In the genomic region with DNA sequence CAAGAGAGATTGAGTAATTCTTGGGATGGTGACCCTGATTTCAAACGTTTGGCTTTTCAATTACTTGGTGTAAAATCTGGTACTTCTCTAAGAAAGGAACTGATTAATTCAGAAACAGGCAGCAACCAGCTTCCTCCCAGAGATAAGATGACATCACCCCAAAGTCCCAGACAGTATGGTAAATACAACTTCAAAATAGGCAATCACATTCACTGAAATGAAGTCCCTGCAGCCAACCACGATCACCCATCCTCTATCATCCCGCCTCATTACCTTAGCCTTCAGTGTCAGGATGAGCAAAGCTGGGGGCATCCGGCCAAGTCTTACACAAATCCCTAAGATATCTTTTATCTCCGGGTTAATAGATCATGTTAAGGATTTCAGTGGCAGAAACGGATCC, we compare ENCODE assay signal across 11 cellular contexts. TPM values are rescaled to one million over a fixed set of nuclear protein-coding genes. Genes with fewer than 3 reads are reported as not detected.
DNase-seq lines count a peak whose midpoint lies in the region; ATAC-seq and TF ChIP-seq lines count a peak whose summit lies in the region.
"Had no signal": no experiment of that assay in that cellular context is flagged by ENCODE, and none has a peak within 500 bp of the region (broad histone marks: within the 10 kb centered on the region; RNA-seq: fewer than 3 reads in every experiment).

No MANE protein-coding gene starts in this region.

- H3K4me1 ChIP-seq in heart left ventricle (peaks cover 0 to 11% (median 0%) of the 10 kb centered on the region in 12 donors), upper lobe of right lung (no peaks in the 10 kb centered on the region)

- H3K9me3 ChIP-seq in heart left ventricle (peaks cover 0 to 13% (median 3%) of the 10 kb centered on the region in 12 donors), upper lobe of right lung (no peaks in the 10 kb centered on the region)

- TF ChIP-seq CTCF in heart left ventricle (IDR thresholded peaks at IDR 0.05) = no peak
- TF ChIP-seq CTCF in fibroblast of the aortic adventitia (IDR thresholded peaks at IDR 0.05; ENCODE audit: insufficient read depth, low read length) = no peak
- TF ChIP-seq CTCF in upper lobe of right lung (IDR thresholded peaks at IDR 0.05) = no peak

- TF ChIP-seq POLR2A in heart left ventricle (IDR thresholded peaks at IDR 0.05) = no peak

- intact Hi-C loops in heart left ventricle (cut with DNase I) = no loop called here
- intact Hi-C loops in Right ventricle myocardium superior (cut with DNase I) = no loop called here
- intact Hi-C loops in upper lobe of right lung (cut with DNase I) = no loop called here

- H3K4me3 ChIP-seq in heart left ventricle (no peak overlapping the region), fibroblast of the aortic adventitia (ENCODE audit: low read depth, low read length) (no peak overlapping the region), upper lobe of right lung (no peak overlapping the region)

- WGBS in heart left ventricle, 4 donors = 37 to 49% (median 44%) methylated on average over 6 of the region's 6 CpGs

- H3K27ac ChIP-seq in heart left ventricle = no peak overlapping the region
- H3K27ac ChIP-seq in upper lobe of right lung = no peak overlapping the region

- H3K27me3 ChIP-seq in heart left ventricle (peaks cover 0 to 6% (median 0%) of the 10 kb centered on the region in 9 donors), upper lobe of right lung (no peaks in the 10 kb centered on the region)

- peak in 3 of 4 donors; percentile 33 to 63 (median 45) for ATAC-seq in heart left ventricle
- ATAC-seq in Right ventricle myocardium superior (ENCODE audit: poor library complexity) = no peak
- ATAC-seq in upper lobe of right lung = peak; percentile 46
- no peak for ATAC-seq in HG03139 (IDR thresholded peaks at IDR 0.05; ENCODE audit: unreplicated experiment)
- no peak for ATAC-seq in GM21825 (IDR thresholded peaks at IDR 0.05; ENCODE audit: unreplicated experiment)

- DNase-seq in heart left ventricle (peak in 1 of 5 donors; percentile 34), Right ventricle myocardium superior (no peak), OCI-M1 (lab: John Stamatoyannopoulos, UW) (peak; percentile 37), fibroblast of the aortic adventitia (ENCODE audit: low read depth) (peak; percentile 58), upper lobe of right lung (no peak), RKO (ENCODE audit: low spot score) (no peak)
- DNase-seq: activated CD8-positive, alpha-beta memory T cell treated with anti-CD3 and anti-CD28 coated beads, Interleukin-2, amount 50 U/mL, for 48 hours; CD8-positive, alpha-beta memory T cell; NCI-H69 had no signal

- H3K36me3 ChIP-seq in heart left ventricle (no peaks in the 10 kb centered on the region), upper lobe of right lung (no peaks in the 10 kb centered on the region)

RNA-seq across cellular contexts. Expression of a gene that starts 26.4 kb away (rescaled TPM):
- total RNA-seq in heart left ventricle = 10 to 100 TPM in 2 of 9 donors, 1 to 10 TPM in 7; 1.5 to 54.5 (median 4.9) TPM
- 1 to 10 TPM in 1 of 2 donors, under 1 TPM in 1; 0.61 to 1.9 TPM for polyA plus RNA-seq in heart left ventricle
- total RNA-seq in Right ventricle myocardium superior = 1.5 TPM
- 28.0 and 63.5 TPM in 2 replicates for total RNA-seq in fibroblast of the aortic adventitia (ENCODE audit: low replicate concordance)
- 86.9 TPM for total RNA-seq in upper lobe of right lung

Comparison
In these comparisons a context has a peak if more than half of its experiments do, and no peak if none do; other contexts are left out.
1. ATAC-seq: peak in heart left ventricle (3 of 4) and upper lobe of right lung (single experiment); none in Right ventricle myocardium superior (single experiment), HG03139 (single experiment) and GM21825 (single experiment).
2. DNase-seq: peak in OCI-M1 (single experiment) and fibroblast of the aortic adventitia (single experiment); none in Right ventricle myocardium superior (single experiment), upper lobe of right lung (single experiment) and RKO (single experiment).